Comparison of ENCODE assay signal across 8 cellular contexts in the genomic region with DNA sequence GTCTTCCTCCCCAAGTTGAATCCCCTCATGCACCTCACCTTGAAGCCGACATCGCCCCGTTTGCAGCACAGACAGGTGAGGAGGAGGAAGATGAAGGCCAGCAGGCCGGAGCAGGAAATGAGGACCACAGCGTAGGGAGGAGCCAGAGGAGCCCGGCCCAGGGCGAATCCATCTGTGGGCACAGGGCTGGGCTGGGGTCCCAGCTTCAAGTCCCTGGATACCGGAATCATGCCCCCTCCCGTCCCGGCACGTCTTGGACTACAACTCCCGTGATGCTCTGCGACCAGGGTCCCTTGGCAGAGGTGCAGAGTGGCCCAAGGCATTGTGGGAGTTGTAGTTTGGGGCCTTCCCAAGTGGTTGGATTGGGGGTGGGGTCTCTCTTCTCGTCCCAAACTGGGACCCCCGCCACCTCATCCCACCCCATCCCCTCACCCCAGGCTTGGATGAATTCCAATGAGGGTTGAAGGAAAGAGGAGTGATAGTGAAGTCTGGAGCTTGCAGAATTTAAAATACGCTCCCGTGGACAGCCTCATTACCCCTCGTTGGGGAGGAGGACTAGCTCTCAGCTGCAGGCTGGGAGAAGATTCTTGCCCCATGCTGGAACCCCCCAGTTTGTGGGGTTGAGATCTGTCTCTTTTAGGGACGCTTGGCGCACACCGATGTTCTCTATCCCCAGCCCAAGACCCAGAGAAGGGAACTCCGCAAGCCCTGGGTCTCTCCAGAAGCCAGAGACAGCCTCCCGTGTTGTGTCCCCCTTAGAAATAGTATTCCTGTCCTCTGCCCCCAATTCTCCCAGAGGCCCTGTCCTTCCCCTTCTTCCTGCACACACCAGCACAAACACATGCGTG. TPM values are rescaled to one million over a fixed set of nuclear protein-coding genes. Genes with fewer than 3 reads are reported as not detected.
DNase-seq lines count a peak whose midpoint lies in the region; ATAC-seq and TF ChIP-seq lines count a peak whose summit lies in the region.

No MANE protein-coding gene starts in this region.

- H3K4me1 ChIP-seq in PC-3 (ENCODE audit: insufficient read depth, low read length), result no peaks in the 10 kb centered on the region; the same call in 1 of the 2 replicates

- POLR2A ChIA-PET in PC-3 (lab: Charles Lee; ENCODE audit: unreplicated experiment), result no interaction called here

- no peak for TF ChIP-seq EP300 in neural cell (conservative IDR thresholded peaks at IDR 0.05; ENCODE audit: poor library complexity, severe bottlenecking)

- no peak overlapping the region for H3K4me3 Mint-ChIP-seq in activated T-helper 17 cell treated with anti-CD3 and anti-CD28 coated beads, Interleukin-2, amount 50 U/mL, for 72 hours

- no peaks in the 10 kb centered on the region for H3K79me2 ChIP-seq in PC-3 (ENCODE audit: low read length)
- H3K79me2 ChIP-seq in neural cell (replicated peaks; ENCODE audit: insufficient read depth, low read length), result peaks cover 10% of the 10 kb centered on the region

- H3K9ac ChIP-seq in PC-3 (ENCODE audit: low read length) (no peak overlapping the region), neural cell (ENCODE audit: low read length) (peak overlapping the region; percentile 94)

- intact Hi-C loops in PC-3 (cut with micrococcal nuclease), result no loop called here

- H3K27ac ChIP-seq in PC-3 (ENCODE audit: low read length) (no peak overlapping the region), neural cell (ENCODE audit: low read length) (peak overlapping the region; percentile 94), substantia nigra (ENCODE audit: low read depth, low read length, poor library complexity, severe bottlenecking) (peak overlapping the region; percentile 43)

- no peaks in the 10 kb centered on the region for H3K9me3 Mint-ChIP-seq in activated T-helper 17 cell treated with anti-CD3 and anti-CD28 coated beads, Interleukin-2, amount 50 U/mL, for 72 hours

- H2AFZ ChIP-seq in PC-3 (ENCODE audit: low read length) (peak overlapping the region; percentile 91), neural cell (ENCODE audit: low read depth, low read length) (no peak overlapping the region)

- H3K4me3 ChIP-seq in PC-3 (ENCODE audit: low read length), result peak overlapping the region; percentile 63
- H3K4me3 ChIP-seq in neural cell (ENCODE audit: low read length), result peak overlapping the region; percentile 74

- peak; percentile 21 for DNase-seq in A172 (ENCODE audit: low spot score)
- DNase-seq in H4 (ENCODE audit: low spot score), result peak; percentile 62
- peak; percentile 57 for DNase-seq in PC-3
- DNase-seq in fibroblast of the conjunctiva (ENCODE audit: low read depth), result peak; percentile 10
- DNase-seq in substantia nigra (lab: John Stamatoyannopoulos, UW), result peak in 48 of 49 donors; percentile 25 to 96 (median 75)

- BruUV-seq in PC-3 (replicated peaks; lab: Mats Ljungman, UMichigan), result no TSS peak

- no peaks in the 10 kb centered on the region for H3F3A ChIP-seq in PC-3 (ENCODE audit: low read length, unreplicated experiment)
- no peaks in the 10 kb centered on the region for H3F3A ChIP-seq in neural cell (ENCODE audit: insufficient read depth, low read length, poor library complexity, severe bottlenecking)

- no peaks in the 10 kb centered on the region for H4K20me1 ChIP-seq in PC-3 (ENCODE audit: low read length)
- no peaks in the 10 kb centered on the region for H4K20me1 ChIP-seq in neural cell (ENCODE audit: insufficient read depth)

- peaks cover 5% of the 10 kb centered on the region for H3K4me1 Mint-ChIP-seq in activated T-helper 17 cell treated with anti-CD3 and anti-CD28 coated beads, Interleukin-2, amount 50 U/mL, for 72 hours

- ATAC-seq in PC-3, result peak; percentile 49
- ATAC-seq in activated T-helper 17 cell treated with anti-CD3 and anti-CD28 coated beads, Interleukin-2, amount 50 U/mL, for 72 hours (replicated peaks), result peak; percentile 70
- no peak for ATAC-seq in GM19324 (IDR thresholded peaks at IDR 0.05; ENCODE audit: low FRiP score, unreplicated experiment)

- no peak for TF ChIP-seq RAD21 in neural cell (conservative IDR thresholded peaks at IDR 0.05)

- no peaks in the 10 kb centered on the region for H3K9me2 ChIP-seq in PC-3 (replicated peaks; ENCODE audit: low read length)
- H3K9me2 ChIP-seq in neural cell (ENCODE audit: insufficient read depth, low read length), result no peaks in the 10 kb centered on the region

- H3K9me3 ChIP-seq in PC-3 (ENCODE audit: low read length) (no peaks in the 10 kb centered on the region), neural cell (ENCODE audit: low read length) (no peaks in the 10 kb centered on the region)

- H3K36me3 Mint-ChIP-seq in activated T-helper 17 cell treated with anti-CD3 and anti-CD28 coated beads, Interleukin-2, amount 50 U/mL, for 72 hours (ENCODE audit: low read depth), result no peaks in the 10 kb centered on the region

- no peaks in the 10 kb centered on the region for H3K27me3 ChIP-seq in PC-3 (ENCODE audit: low read length)
- no peaks in the 10 kb centered on the region for H3K27me3 ChIP-seq in neural cell (ENCODE audit: insufficient read depth, low read depth, low read length)

- CTCF ChIA-PET in PC-3 (lab: Charles Lee), result interaction anchor here (0.6 to 0.7 kb wide), 2 partner anchors 73 to 465 kb away, joined by 3 to 7 read pairs; no protein-coding TSS in a partner anchor

- no peaks in the 10 kb centered on the region for H3K27me3 Mint-ChIP-seq in activated T-helper 17 cell treated with anti-CD3 and anti-CD28 coated beads, Interleukin-2, amount 50 U/mL, for 72 hours

- peak overlapping the region; percentile 73 for H3K27ac Mint-ChIP-seq in activated T-helper 17 cell treated with anti-CD3 and anti-CD28 coated beads, Interleukin-2, amount 50 U/mL, for 72 hours

- H3K36me3 ChIP-seq in PC-3 (ENCODE audit: low read depth, low read length) (no peaks in the 10 kb centered on the region), neural cell (ENCODE audit: insufficient read depth, low read length) (no peaks in the 10 kb centered on the region)

- H3K4me2 ChIP-seq in PC-3 (ENCODE audit: low read length) (peak overlapping the region; percentile 83), neural cell (ENCODE audit: low read length) (peak overlapping the region; percentile 92)

- TF ChIP-seq CTCF in PC-3 (conservative IDR thresholded peaks at IDR 0.05; ENCODE audit: low read depth, low read length), result no peak
- TF ChIP-seq CTCF in neural cell (IDR thresholded peaks at IDR 0.05; ENCODE audit: poor library complexity, severe bottlenecking), result peak; percentile 13

TF ChIP-seq in neural cell, 6 proteins besides CTCF, POLR2A, EP300 and RAD21:
- TF ChIP-seq MXI1 (conservative IDR thresholded peaks at IDR 0.05; ENCODE audit: poor library complexity, severe bottlenecking) (peak; percentile 36), TAF1 (IDR thresholded peaks at IDR 0.05; ENCODE audit: low read depth) (no peak)

RNA-seq across cellular contexts. Expression of a gene that starts 1.0 kb away (rescaled TPM):
- not detected in 2 replicates for total RNA-seq in A172 (2014; rRNA removed; shearing (Covaris generic))
- 0.43 TPM in 1 of 2 replicates, not detected in the other for total RNA-seq in H4 (2014; rRNA removed; shearing (Covaris generic))
- total RNA-seq in PC-3 (2014; rRNA removed), result 4.8 and 8.3 TPM in 2 replicates
- total RNA-seq in activated T-helper 17 cell treated with anti-CD3 and anti-CD28 coated beads, Interleukin-2, amount 50 U/mL, for 72 hours, result 1 to 10 TPM; 3.8 to 5.9 TPM
- 8.1 and 17.1 TPM in 2 replicates for polyA plus RNA-seq in neural cell
- polyA minus RNA-seq in neural cell, result 26.6 and 33.1 TPM in 2 replicates

RNA-seq across cellular contexts. Expression of a gene that starts 41.3 kb away (rescaled TPM):
- total RNA-seq in A172 (2014; rRNA removed; shearing (Covaris generic)), result 0.38 TPM in 1 of 2 replicates, not detected in the other
- total RNA-seq in H4 (2014; rRNA removed; shearing (Covaris generic)), result 0.23 TPM in 1 of 2 replicates, not detected in the other
- 4.8 and 6.7 TPM in 2 replicates for total RNA-seq in PC-3 (2014; rRNA removed)
- total RNA-seq in activated T-helper 17 cell treated with anti-CD3 and anti-CD28 coated beads, Interleukin-2, amount 50 U/mL, for 72 hours, result not detected
- not detected in 2 replicates for polyA plus RNA-seq in neural cell
- not detected in 2 replicates for polyA minus RNA-seq in neural cell

RNA-seq across cellular contexts. Expression of a gene that starts 41.5 kb away (rescaled TPM):
- total RNA-seq in A172 (2014; rRNA removed; shearing (Covaris generic)), result 28.7 and 38.5 TPM in 2 replicates
- 44.1 and 47.8 TPM in 2 replicates for total RNA-seq in H4 (2014; rRNA removed; shearing (Covaris generic))
- total RNA-seq in PC-3 (2014; rRNA removed), result 50.5 and 58.6 TPM in 2 replicates
- total RNA-seq in activated T-helper 17 cell treated with anti-CD3 and anti-CD28 coated beads, Interleukin-2, amount 50 U/mL, for 72 hours, result 10 to 100 TPM; 30.6 to 35.4 TPM
- polyA plus RNA-seq in neural cell, result 314 and 397 TPM in 2 replicates
- polyA minus RNA-seq in neural cell, result 162 and 163 TPM in 2 replicates

RNA-seq across cellular contexts. Expression of a gene that starts 55.3 kb away (rescaled TPM):
- total RNA-seq in A172 (2014; rRNA removed; shearing (Covaris generic)), result 0.36 and 0.55 TPM in 2 replicates
- total RNA-seq in H4 (2014; rRNA removed; shearing (Covaris generic)), result 0.23 and 0.41 TPM in 2 replicates
- 1.4 and 2.2 TPM in 2 replicates for total RNA-seq in PC-3 (2014; rRNA removed)
- 1 to 10 TPM; 1.7 to 2.1 TPM for total RNA-seq in activated T-helper 17 cell treated with anti-CD3 and anti-CD28 coated beads, Interleukin-2, amount 50 U/mL, for 72 hours
- 1.1 and 1.6 TPM in 2 replicates for polyA plus RNA-seq in neural cell
- 1.2 TPM in 2 replicates for polyA minus RNA-seq in neural cell

Comparison
In these comparisons a context has a peak if more than half of its experiments do, and no peak if none do; other contexts are left out.
1. DNase-seq: peak in every context shown above with its lines; median percentile 75 in substantia nigra; 62 in H4; 57 in PC-3; 21 in A172; 10 in fibroblast of the conjunctiva.